In the genomic region with DNA sequence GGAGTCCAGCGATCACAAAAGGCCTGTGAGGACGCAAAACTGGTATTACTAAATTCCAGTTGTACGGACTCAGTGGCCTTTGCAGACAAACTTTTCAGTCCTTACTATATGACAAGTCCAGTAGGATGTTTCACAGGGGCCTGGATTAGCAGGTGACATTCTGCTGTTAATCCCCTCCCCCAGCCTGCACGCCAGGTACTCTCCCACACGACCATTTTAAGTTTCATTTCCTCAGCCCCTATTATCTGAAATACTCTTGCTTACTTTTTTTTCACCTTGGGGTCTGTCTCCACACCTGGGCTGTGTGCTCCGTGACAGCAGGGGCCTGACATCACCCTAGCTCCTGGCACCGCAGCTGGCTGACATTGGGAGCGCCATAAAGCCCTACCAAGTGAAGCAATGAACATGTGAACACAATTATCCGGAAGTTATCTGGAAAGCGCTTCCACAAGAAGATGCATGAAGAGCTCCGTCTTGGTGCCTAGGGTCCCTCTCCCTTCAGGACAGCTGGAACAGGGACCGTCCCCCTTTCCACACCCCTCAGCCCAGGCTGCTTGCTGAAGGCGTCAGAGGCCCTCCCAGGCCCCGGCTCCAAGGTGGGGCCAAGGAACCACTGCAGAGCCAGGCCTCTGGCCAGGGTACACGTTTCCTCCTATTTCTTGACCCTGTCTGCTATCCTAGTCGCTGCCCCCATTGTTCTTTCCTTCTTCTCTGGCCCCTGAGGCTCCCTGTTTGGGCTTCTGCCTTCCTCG, we compare ENCODE assay signal across 18 cellular contexts. TPM values are rescaled to one million over a fixed set of nuclear protein-coding genes. Genes with fewer than 3 reads are reported as not detected.
DNase-seq lines count a peak whose midpoint lies in the region; ATAC-seq and TF ChIP-seq lines count a peak whose summit lies in the region.
"Had no signal": no experiment of that assay in that cellular context is flagged by ENCODE, and none has a peak within 500 bp of the region (broad histone marks: within the 10 kb centered on the region; RNA-seq: fewer than 3 reads in every experiment).

No MANE protein-coding gene starts in this region.

- no TSS peak for BruUV-seq in MCF 10A (replicated peaks; lab: Mats Ljungman, UMichigan)

- H3K9me3 Mint-ChIP-seq in activated naive CD4-positive, alpha-beta T cell treated with anti-CD3 and anti-CD28 coated beads, Interleukin-2, amount 10 ng/mL, durations not matched to agents 7 days and 5 days = peaks cover 2% of the 10 kb centered on the region
- H3K9me3 Mint-ChIP-seq in stimulated activated naive B cell treated with anti-CD40 and anti-IgM and Interleukin-4, amounts not matched to agents 10 μg/mL and 1 μg/mL and 100 μg/mL, for 72 hours = no peaks in the 10 kb centered on the region
- H3K9me3 Mint-ChIP-seq in MCF 10A (ENCODE audit: unreplicated experiment) = no peaks in the 10 kb centered on the region

- DNase-seq in activated naive CD4-positive, alpha-beta T cell treated with anti-CD3 and anti-CD28 coated beads, Interleukin-2, amount 10 ng/mL, durations not matched to agents 7 days and 5 days = no peak
- DNase-seq in activated naive CD4-positive, alpha-beta T cell treated with Interleukin-2 at 50 U/mL for 16 hours = no peak
- DNase-seq in dorsolateral prefrontal cortex (no peak), right cardiac atrium (no peak), SK-N-DZ (ENCODE audit: low spot score) (no peak), amniotic stem cell (lab: John Stamatoyannopoulos, UW) (no peak), MCF 10A (ENCODE audit: unreplicated experiment) (no peak)
- no peak for DNase-seq in stimulated activated naive B cell treated with anti-CD40 and anti-IgM and Interleukin-4, amounts not matched to agents 10 μg/mL and 1 μg/mL and 100 μg/mL, for 72 hours
- DNase-seq: DMS 273 treated with DMSO at 0.1 percent for 48 hours, GOT3, KG1, MV-4-11, NCI-H187, NCI-H2107, NCI-H226, NCI-H524 treated with DMSO at 0.1 percent for 48 hours had no signal

- CTCF ChIA-PET in activated naive CD4-positive, alpha-beta T cell treated with anti-CD3 and anti-CD28 coated beads, Interleukin-2, amount 10 ng/mL, durations not matched to agents 7 days and 5 days (lab: Charles Lee) = no interaction called here
- CTCF ChIA-PET in MCF 10A (lab: Yijun Ruan, JAX) = interaction anchor here (2.3 to 2.6 kb wide), 2 partner anchors 22 to 47 kb away, joined by 12 to 13 read pairs; no protein-coding TSS in a partner anchor

- no peak for TF ChIP-seq CTCF in dorsolateral prefrontal cortex (IDR thresholded peaks at IDR 0.05 in 54 of 56, conservative IDR thresholded peaks at IDR 0.05 in 2 of 56; ENCODE audit: low read depth in 1 of 56, partially characterized antibody in 56 of 56)
- no peak for TF ChIP-seq CTCF in MCF 10A (IDR thresholded peaks at IDR 0.05; ENCODE audit: unreplicated experiment)

- H3K4me1 Mint-ChIP-seq in activated naive CD4-positive, alpha-beta T cell treated with anti-CD3 and anti-CD28 coated beads, Interleukin-2, amount 10 ng/mL, durations not matched to agents 7 days and 5 days = peaks cover 3% of the 10 kb centered on the region
- peaks cover 6 to 19% of the 10 kb centered on the region in 2 donors for H3K4me1 Mint-ChIP-seq in stimulated activated naive B cell treated with anti-CD40 and anti-IgM and Interleukin-4, amounts not matched to agents 10 μg/mL and 1 μg/mL and 100 μg/mL, for 72 hours
- peaks cover 23% of the 10 kb centered on the region for H3K4me1 Mint-ChIP-seq in MCF 10A (ENCODE audit: insufficient read depth, unreplicated experiment)

- peak overlapping the region; percentile 39 for H3K27ac Mint-ChIP-seq in activated naive CD4-positive, alpha-beta T cell treated with anti-CD3 and anti-CD28 coated beads, Interleukin-2, amount 10 ng/mL, durations not matched to agents 7 days and 5 days
- no peak overlapping the region for H3K27ac Mint-ChIP-seq in stimulated activated naive B cell treated with anti-CD40 and anti-IgM and Interleukin-4, amounts not matched to agents 10 μg/mL and 1 μg/mL and 100 μg/mL, for 72 hours
- no peak overlapping the region for H3K27ac Mint-ChIP-seq in MCF 10A (ENCODE audit: low read depth, unreplicated experiment)
- H3K27ac Mint-ChIP-seq: CD14-positive monocyte had no signal

- intact Hi-C loops in dorsolateral prefrontal cortex (cut with DNase I) = no loop called here
- intact Hi-C loops in right cardiac atrium (cut with DNase I) = loop anchor here in 1 of 4 donors (10.0 kb wide), 1 partner anchor 119 kb away; no protein-coding TSS in a partner anchor
- intact Hi-C loops in MCF 10A (cut with micrococcal nuclease) = loop anchor here (5.0 kb wide), 1 partner anchor 47 kb away; no protein-coding TSS in a partner anchor

- H3K4me3 ChIP-seq in dorsolateral prefrontal cortex = no peak overlapping the region
- H3K4me3 ChIP-seq in right cardiac atrium (ENCODE audit: low read length) = peak overlapping the region; percentile 71

- peaks cover 9% of the 10 kb centered on the region for H3K36me3 Mint-ChIP-seq in activated naive CD4-positive, alpha-beta T cell treated with anti-CD3 and anti-CD28 coated beads, Interleukin-2, amount 10 ng/mL, durations not matched to agents 7 days and 5 days
- H3K36me3 Mint-ChIP-seq in stimulated activated naive B cell treated with anti-CD40 and anti-IgM and Interleukin-4, amounts not matched to agents 10 μg/mL and 1 μg/mL and 100 μg/mL, for 72 hours = peaks cover under 1 to 8% of the 10 kb centered on the region in 2 donors
- H3K36me3 Mint-ChIP-seq in MCF 10A (ENCODE audit: insufficient read depth, unreplicated experiment) = no peaks in the 10 kb centered on the region
- H3K36me3 Mint-ChIP-seq: CD14-positive monocyte had no signal

- no peak overlapping the region for H3K4me3 Mint-ChIP-seq in activated naive CD4-positive, alpha-beta T cell treated with anti-CD3 and anti-CD28 coated beads, Interleukin-2, amount 10 ng/mL, durations not matched to agents 7 days and 5 days
- H3K4me3 Mint-ChIP-seq in stimulated activated naive B cell treated with anti-CD40 and anti-IgM and Interleukin-4, amounts not matched to agents 10 μg/mL and 1 μg/mL and 100 μg/mL, for 72 hours = no peak overlapping the region
- no peak overlapping the region for H3K4me3 Mint-ChIP-seq in MCF 10A (ENCODE audit: unreplicated experiment)
- H3K4me3 Mint-ChIP-seq: CD14-positive monocyte had no signal

- H3K27me3 ChIP-seq in dorsolateral prefrontal cortex = no peaks in the 10 kb centered on the region
- H3K27me3 ChIP-seq in right cardiac atrium (ENCODE audit: control insufficient read depth, insufficient read depth) = no peaks in the 10 kb centered on the region

- peaks cover 3% of the 10 kb centered on the region for H3K9me3 ChIP-seq in right cardiac atrium (ENCODE audit: control insufficient read depth, low read length)

- POLR2A ChIA-PET in MCF 10A (lab: Yijun Ruan, JAX) = interaction anchor here (0.5 to 6.2 kb wide), 2 partner anchors 10 to 14 kb away, joined by 3 to 67 read pairs; no protein-coding TSS in a partner anchor

- 76% methylated on average over 17 of the region's 17 CpGs for WGBS in right cardiac atrium

- ATAC-seq in right cardiac atrium = peak in 1 of 2 donors; percentile 8
- ATAC-seq in stimulated activated naive B cell treated with anti-CD40 and anti-IgM and Interleukin-4, amounts not matched to agents 10 μg/mL and 1 μg/mL and 100 μg/mL, for 72 hours (replicated peaks) = peak; percentile 45 to 48

- H3K4me1 ChIP-seq in right cardiac atrium (ENCODE audit: control insufficient read depth, insufficient read depth, low read length) = no peaks in the 10 kb centered on the region

- H3K27ac ChIP-seq in dorsolateral prefrontal cortex = peak overlapping the region in 46 of 59 donors; percentile 8 to 73 (median 46)
- peak overlapping the region; percentile 84 for H3K27ac ChIP-seq in right cardiac atrium (ENCODE audit: low read length)
- H3K27ac ChIP-seq: 22Rv1 had no signal

- H3K27me3 Mint-ChIP-seq in activated naive CD4-positive, alpha-beta T cell treated with anti-CD3 and anti-CD28 coated beads, Interleukin-2, amount 10 ng/mL, durations not matched to agents 7 days and 5 days = no peaks in the 10 kb centered on the region
- H3K27me3 Mint-ChIP-seq in stimulated activated naive B cell treated with anti-CD40 and anti-IgM and Interleukin-4, amounts not matched to agents 10 μg/mL and 1 μg/mL and 100 μg/mL, for 72 hours = no peaks in the 10 kb centered on the region
- H3K27me3 Mint-ChIP-seq in MCF 10A (ENCODE audit: insufficient read depth, unreplicated experiment) = no peaks in the 10 kb centered on the region

RNA-seq across cellular contexts. Expression of a gene that starts 39.7 kb away (rescaled TPM):
- total RNA-seq in dorsolateral prefrontal cortex (10 to 100 TPM; 18.1 to 43.6 (median 33.3) TPM), right cardiac atrium (10 to 100 TPM; 35.9 to 51.0 (median 40.2) TPM), MCF 10A (2022) (34.0 and 34.1 TPM in 2 replicates)
- polyA plus RNA-seq in right cardiac atrium = 44.6 TPM
- polyA plus RNA-seq in SK-N-DZ (2014; cell fraction: cytosol; rRNA removed) = 29.2 and 35.2 TPM in 2 replicates
- 14.1 and 19.6 TPM in 2 replicates for polyA plus RNA-seq in SK-N-DZ (2014; cell fraction: nucleus; rRNA removed)
